In genomic region chr20:57629976-57630525, GRCh38 we compare ENCODE assay signal across 12 cellular contexts. TPM values are rescaled to one million over a fixed set of nuclear protein-coding genes. Genes with fewer than 3 reads are reported as not detected.
DNase-seq lines count a peak whose midpoint lies in the region; ATAC-seq lines count a peak whose summit lies in the region.
"Had no signal": no experiment of that assay in that cellular context is flagged by ENCODE, and none has a peak within 500 bp of the region (broad histone marks: within the 10 kb centered on the region; RNA-seq: fewer than 3 reads in every experiment).

No MANE protein-coding gene starts in this region.

- peak overlapping the region; percentile 71 for H3K27ac ChIP-seq in CD4-positive, alpha-beta memory T cell (ENCODE audit: low read depth, low read length)
- no peak overlapping the region for H3K27ac ChIP-seq in neuronal stem cell (replicated peaks; ENCODE audit: low read length)
- H3K27ac ChIP-seq: foreskin keratinocyte had no signal

- H2BK5ac ChIP-seq in neuronal stem cell (ENCODE audit: low read length): no peak overlapping the region

- H2AFZ ChIP-seq in neuronal stem cell (ENCODE audit: low read length): no peak overlapping the region

- no peak overlapping the region for H2BK15ac ChIP-seq in neuronal stem cell (ENCODE audit: low read length)

- peaks cover 83% of the 10 kb centered on the region for H3K4me1 ChIP-seq in CD4-positive, alpha-beta memory T cell (ENCODE audit: insufficient read depth, low read length)
- H3K4me1 ChIP-seq in neuronal stem cell (ENCODE audit: control insufficient read depth in 2 of 2, insufficient read depth in 1 of 2, low read depth in 1 of 2, low read length in 2 of 2): peaks cover 0 to 4% of the 10 kb centered on the region in 2 donors

- H3K9ac ChIP-seq in neuronal stem cell (ENCODE audit: low read depth, low read length, poor library complexity): no peak overlapping the region

- no peak overlapping the region for H3K18ac ChIP-seq in neuronal stem cell (ENCODE audit: low read length)

- H3K27me3 ChIP-seq in CD4-positive, alpha-beta memory T cell (ENCODE audit: insufficient read depth, low read length): peaks cover 6% of the 10 kb centered on the region
- H3K27me3 ChIP-seq in neuronal stem cell (ENCODE audit: control insufficient read depth in 3 of 3, insufficient read depth in 3 of 3, low read depth in 1 of 3, low read length in 3 of 3): peaks cover 0 to 5% (median 0%) of the 10 kb centered on the region in 3 experiments

- H2BK120ac ChIP-seq in neuronal stem cell (ENCODE audit: low read depth, low read length): no peak overlapping the region

- H3K9me3 Mint-ChIP-seq in CD4-positive, alpha-beta memory T cell: peaks cover 0 to 19% (median 13%) of the 10 kb centered on the region in 8 donors
- peaks cover 21% of the 10 kb centered on the region for H3K9me3 Mint-ChIP-seq in activated CD4-positive, alpha-beta T cell treated with anti-CD3 and anti-CD28 coated beads, Interleukin-2, amount 10 ng/mL, durations not matched to agents 24 days and 14 days

- no CpG with 5 or more reads among the region's 10 CpGs for WGBS in neuronal stem cell (ENCODE audit: extremely low coverage in 2 of 2, insufficient read length in 2 of 2, insufficient replicate concordance in 1 of 2), 2 donors

- peak in 1 of 5 donors; percentile 4 for DNase-seq in CD4-positive, alpha-beta memory T cell
- DNase-seq in activated CD4-positive, alpha-beta T cell treated with anti-CD3 and anti-CD28 coated beads, Interleukin-2, amount 10 ng/mL, durations not matched to agents 24 days and 14 days: no peak
- peak; percentile 15 for DNase-seq in globus pallidus (ENCODE audit: low spot score)
- DNase-seq in stimulated activated CD4-positive, alpha-beta T cell treated with anti-CD3 and anti-CD28 coated beads, Interleukin-1b, Interleukin-23, amount 100 ng/mL, for 48 hours: peak; percentile 68
- DNase-seq in NCI-H1048 (lab: John Stamatoyannopoulos, UW): no peak
- no peak for DNase-seq in DMS 273 (lab: John Stamatoyannopoulos, UW; ENCODE audit: unreplicated experiment)
- no peak for DNase-seq in neuronal stem cell (ENCODE audit: low spot score)
- DNase-seq: dermis blood vessel endothelial cell, foreskin keratinocyte, NCI-H510A treated with DMSO at 0.1 percent for 48 hours, occipital lobe had no signal

- peaks cover 0 to 8% of the 10 kb centered on the region in 2 donors for H3K27me3 Mint-ChIP-seq in CD4-positive, alpha-beta memory T cell
- H3K27me3 Mint-ChIP-seq in activated CD4-positive, alpha-beta T cell treated with anti-CD3 and anti-CD28 coated beads, Interleukin-2, amount 10 ng/mL, durations not matched to agents 24 days and 14 days: peaks cover 49% of the 10 kb centered on the region

- H4K8ac ChIP-seq in neuronal stem cell (ENCODE audit: low read depth, low read length): no peak overlapping the region

- no peak overlapping the region for H3K23ac ChIP-seq in neuronal stem cell (ENCODE audit: low read depth, low read length, poor library complexity)

- no peak overlapping the region for H2BK12ac ChIP-seq in neuronal stem cell (ENCODE audit: low read length)

- H3K4ac ChIP-seq in neuronal stem cell (ENCODE audit: low read length): no peak overlapping the region

- intact Hi-C loops in CD4-positive, alpha-beta memory T cell (cut with micrococcal nuclease): loop anchor here (2.0 to 10.0 kb wide), 3 partner anchors 89 to 1235 kb away; partner anchors contain the start of genes AURKA, CSTF1 and RAB22A
- intact Hi-C loops in activated CD4-positive, alpha-beta T cell treated with anti-CD3 and anti-CD28 coated beads, Interleukin-2, amount 10 ng/mL, durations not matched to agents 24 days and 14 days (cut with micrococcal nuclease): no loop called here

- peak overlapping the region; percentile 83 to 93 (median 88) for H3K4me3 Mint-ChIP-seq in CD4-positive, alpha-beta memory T cell
- peak overlapping the region; percentile 84 for H3K4me3 Mint-ChIP-seq in activated CD4-positive, alpha-beta T cell treated with anti-CD3 and anti-CD28 coated beads, Interleukin-2, amount 10 ng/mL, durations not matched to agents 24 days and 14 days

- H3K36me3 ChIP-seq in CD4-positive, alpha-beta memory T cell (ENCODE audit: insufficient read depth, low read length): no peaks in the 10 kb centered on the region
- H3K36me3 ChIP-seq in neuronal stem cell (replicated peaks in 1 of 2; ENCODE audit: control insufficient read depth in 2 of 2, insufficient read depth in 2 of 2, low read length in 2 of 2): no peaks in the 10 kb centered on the region

- H3K9me3 ChIP-seq in CD4-positive, alpha-beta memory T cell (ENCODE audit: control insufficient read depth in 1 of 2, low read length in 2 of 2): no peaks in the 10 kb centered on the region
- peaks cover 2 to 3% of the 10 kb centered on the region in 2 donors for H3K9me3 ChIP-seq in neuronal stem cell (replicated peaks in 1 of 2; ENCODE audit: control insufficient read depth in 2 of 2, insufficient read depth in 1 of 2, low read depth in 1 of 2, low read length in 2 of 2)

- H3K4me1 Mint-ChIP-seq in CD4-positive, alpha-beta memory T cell: peaks cover 46 to 90% (median 71%) of the 10 kb centered on the region in 4 donors
- H3K4me1 Mint-ChIP-seq in activated CD4-positive, alpha-beta T cell treated with anti-CD3 and anti-CD28 coated beads, Interleukin-2, amount 10 ng/mL, durations not matched to agents 24 days and 14 days: peaks cover 51% of the 10 kb centered on the region

- H2AK5ac ChIP-seq in neuronal stem cell (ENCODE audit: low read depth, low read length): no peak overlapping the region

- H3K14ac ChIP-seq in neuronal stem cell (ENCODE audit: low read length): no peak overlapping the region

- POLR2A ChIA-PET in CD4-positive, alpha-beta memory T cell (lab: Charles Lee; ENCODE audit: partially characterized antibody): interaction anchor here (1.0 to 9.9 kb wide), 5 partner anchors 9 to 232 kb away, joined by 3 to 255 read pairs (median 5); partner anchors contain the start of genes PMEPA1 and ZBP1

- H3K4me2 ChIP-seq in neuronal stem cell (ENCODE audit: insufficient read depth, low read length, poor library complexity, severe bottlenecking): no peak overlapping the region

- no peak for ATAC-seq in GM19328 (IDR thresholded peaks at IDR 0.05; ENCODE audit: unreplicated experiment)
- ATAC-seq: foreskin keratinocyte had no signal

- H3K27ac Mint-ChIP-seq in CD4-positive, alpha-beta memory T cell: peak overlapping the region; percentile 89 to 97 (median 96)
- H3K27ac Mint-ChIP-seq in activated CD4-positive, alpha-beta T cell treated with anti-CD3 and anti-CD28 coated beads, Interleukin-2, amount 10 ng/mL, durations not matched to agents 24 days and 14 days: peak overlapping the region; percentile 38

- H3K36me3 Mint-ChIP-seq in CD4-positive, alpha-beta memory T cell: peaks cover 6 to 7% of the 10 kb centered on the region in 2 donors
- H3K36me3 Mint-ChIP-seq in activated CD4-positive, alpha-beta T cell treated with anti-CD3 and anti-CD28 coated beads, Interleukin-2, amount 10 ng/mL, durations not matched to agents 24 days and 14 days (ENCODE audit: low read depth): peaks cover 11% of the 10 kb centered on the region

- no peak overlapping the region for H4K91ac ChIP-seq in neuronal stem cell (ENCODE audit: low read depth, low read length, poor library complexity)

- CTCF ChIA-PET in CD4-positive, alpha-beta memory T cell (lab: Charles Lee; ENCODE audit: partially characterized antibody): interaction anchor here (1.1 to 4.6 kb wide), 7 partner anchors 8 to 108 kb away, joined by 3 to 42 read pairs (median 3); partner anchors contain the start of genes PMEPA1 and ZBP1

- peak overlapping the region in 1 of 2 donors; percentile 8 for H3K4me3 ChIP-seq in CD4-positive, alpha-beta memory T cell (ENCODE audit: low read length in 2 of 2)
- no peak overlapping the region for H3K4me3 ChIP-seq in neuronal stem cell (ENCODE audit: low read length in 2 of 2)

- no peaks in the 10 kb centered on the region for H3K79me1 ChIP-seq in neuronal stem cell (ENCODE audit: low read depth, low read length)

RNA-seq across cellular contexts. Expression of gene ZBP1, which starts 9.8 kb away (rescaled TPM):
- 10 to 100 TPM; 21.7 to 25.2 TPM for total RNA-seq in CD4-positive, alpha-beta memory T cell
- 10 to 100 TPM; 11.7 to 18.0 TPM for polyA plus RNA-seq in CD4-positive, alpha-beta memory T cell
- total RNA-seq in activated CD4-positive, alpha-beta T cell treated with anti-CD3 and anti-CD28 coated beads, Interleukin-2, amount 10 ng/mL, durations not matched to agents 24 days and 14 days: 0.51 and 0.62 TPM in 2 replicates
- not detected for polyA plus RNA-seq in neuronal stem cell (2013, experiment 1 of 2)
- polyA plus RNA-seq in neuronal stem cell (2013, experiment 2 of 2): not detected
- total RNA-seq: dermis blood vessel endothelial cell, foreskin keratinocyte, occipital lobe had no signal

Comparison
In these comparisons a context has a peak if more than half of its experiments do, and no peak if none do; other contexts are left out.
1. DNase-seq: peak in globus pallidus (single experiment) and stimulated activated CD4-positive, alpha-beta T cell treated with anti-CD3 and anti-CD28 coated beads, Interleukin-1b, Interleukin-23, amount 100 ng/mL, for 48 hours (single experiment); none in activated CD4-positive, alpha-beta T cell treated with anti-CD3 and anti-CD28 coated beads, Interleukin-2, amount 10 ng/mL, durations not matched to agents 24 days and 14 days (single experiment), NCI-H1048 (single experiment), DMS 273 (single experiment) and neuronal stem cell (single experiment).
2. RNA of gene ZBP1, which starts 9.8 kb away (total RNA-seq): 21.7 to 25.2 TPM in CD4-positive, alpha-beta memory T cell; 0.51 to 0.62 TPM in activated CD4-positive, alpha-beta T cell treated with anti-CD3 and anti-CD28 coated beads, Interleukin-2, amount 10 ng/mL, durations not matched to agents 24 days and 14 days; every median in the first group is over 10 times any median in the second.